ENCODE assay signal across 24 cellular contexts in genomic region chr1:201217851-201218250, GRCh38. TPM values are rescaled to one million over a fixed set of nuclear protein-coding genes. Genes with fewer than 3 reads are reported as not detected.
"Had no signal": no experiment of that assay in that cellular context is flagged by ENCODE, and none has a peak within 500 bp of the region (broad histone marks: within the 10 kb centered on the region; RNA-seq: fewer than 3 reads in every experiment).

No MANE protein-coding gene starts in this region.

- DNase-seq: activated CD4-positive, alpha-beta T cell treated with anti-CD3 and anti-CD28 coated beads, Interleukin-2, amount 10 ng/mL, durations not matched to agents 24 days and 14 days; activated gamma-delta T cell treated with Interleukin-2 at 50 U/mL for 16 hours; activated naive CD4-positive, alpha-beta T cell treated with anti-CD3 and anti-CD28 coated beads, Interleukin-2, amount 50 U/mL, for 16 hours; activated T-cell treated with anti-CD3 and anti-CD28 coated beads for 4 hours; amygdala; effector CD8-positive, alpha-beta T cell; left cardiac atrium; left ventricle myocardium superior; mucosa of descending colon; SK-N-SH; stimulated activated CD4-positive, alpha-beta T cell treated with anti-CD3 and anti-CD28 coated beads, Interleukin-12 subunit alpha, Interleukin-12 subunit beta, amount 100 ng/mL, for 4 hours; stimulated activated CD4-positive, alpha-beta T cell treated with anti-CD3 and anti-CD28 coated beads, Interleukin-4, amount 100 ng/mL, for 24 hours; SW 1271; T-helper 17 cell; T1000 had no signal

- H3K27ac Mint-ChIP-seq: activated CD4-positive, alpha-beta memory T cell treated with anti-CD3 and anti-CD28 coated beads for 36 hours; activated CD4-positive, alpha-beta T cell treated with anti-CD3 and anti-CD28 coated beads, Interleukin-2, amount 10 ng/mL, durations not matched to agents 24 days and 14 days; activated CD8-positive, alpha-beta memory T cell treated with anti-CD3 and anti-CD28 coated beads, Interleukin-2, amount 10 ng/mL, durations not matched to agents 7 days and 5 days; progenitor cell of endocrine pancreas; stimulated activated memory B cell treated with anti-CD40 and anti-IgM and Interleukin-4, amounts not matched to agents 10 μg/mL and 1 μg/mL and 100 μg/mL, for 72 hours; T-helper 17 cell had no signal

- H3K4me1 Mint-ChIP-seq: activated CD4-positive, alpha-beta T cell treated with anti-CD3 and anti-CD28 coated beads, Interleukin-2, amount 10 ng/mL, durations not matched to agents 24 days and 14 days; activated CD8-positive, alpha-beta memory T cell treated with anti-CD3 and anti-CD28 coated beads, Interleukin-2, amount 10 ng/mL, durations not matched to agents 7 days and 5 days; central memory CD8-positive, alpha-beta T cell; stimulated activated memory B cell treated with anti-CD40 and anti-IgM and Interleukin-4, amounts not matched to agents 10 μg/mL and 1 μg/mL and 100 μg/mL, for 72 hours had no signal

- H3K4me3 Mint-ChIP-seq: activated CD4-positive, alpha-beta memory T cell treated with anti-CD3 and anti-CD28 coated beads for 36 hours; activated CD4-positive, alpha-beta T cell treated with anti-CD3 and anti-CD28 coated beads, Interleukin-2, amount 10 ng/mL, durations not matched to agents 24 days and 14 days; activated CD8-positive, alpha-beta memory T cell treated with anti-CD3 and anti-CD28 coated beads, Interleukin-2, amount 10 ng/mL, durations not matched to agents 7 days and 5 days; central memory CD8-positive, alpha-beta T cell; stimulated activated memory B cell treated with anti-CD40 and anti-IgM and Interleukin-4, amounts not matched to agents 10 μg/mL and 1 μg/mL and 100 μg/mL, for 72 hours; T-helper 17 cell had no signal

- H3K9me3 Mint-ChIP-seq: activated CD4-positive, alpha-beta memory T cell treated with anti-CD3 and anti-CD28 coated beads for 36 hours; activated CD4-positive, alpha-beta T cell treated with anti-CD3 and anti-CD28 coated beads, Interleukin-2, amount 10 ng/mL, durations not matched to agents 24 days and 14 days; central memory CD8-positive, alpha-beta T cell; stimulated activated memory B cell treated with anti-CD40 and anti-IgM and Interleukin-4, amounts not matched to agents 10 μg/mL and 1 μg/mL and 100 μg/mL, for 72 hours had no signal

- H3K27me3 Mint-ChIP-seq: activated CD4-positive, alpha-beta memory T cell treated with anti-CD3 and anti-CD28 coated beads for 36 hours; activated CD4-positive, alpha-beta T cell treated with anti-CD3 and anti-CD28 coated beads, Interleukin-2, amount 10 ng/mL, durations not matched to agents 24 days and 14 days; activated CD8-positive, alpha-beta memory T cell treated with anti-CD3 and anti-CD28 coated beads, Interleukin-2, amount 10 ng/mL, durations not matched to agents 7 days and 5 days had no signal

- H3K36me3 Mint-ChIP-seq: activated CD4-positive, alpha-beta memory T cell treated with anti-CD3 and anti-CD28 coated beads for 36 hours; activated CD8-positive, alpha-beta memory T cell treated with anti-CD3 and anti-CD28 coated beads, Interleukin-2, amount 10 ng/mL, durations not matched to agents 7 days and 5 days; stimulated activated memory B cell treated with anti-CD40 and anti-IgM and Interleukin-4, amounts not matched to agents 10 μg/mL and 1 μg/mL and 100 μg/mL, for 72 hours had no signal

RNA-seq across cellular contexts. Expression of gene IGFN1, which starts 27.2 kb away (rescaled TPM):
- total RNA-seq: activated CD4-positive, alpha-beta memory T cell treated with anti-CD3 and anti-CD28 coated beads for 36 hours; activated CD4-positive, alpha-beta T cell treated with anti-CD3 and anti-CD28 coated beads, Interleukin-2, amount 10 ng/mL, durations not matched to agents 24 days and 14 days; activated CD8-positive, alpha-beta memory T cell treated with anti-CD3 and anti-CD28 coated beads, Interleukin-2, amount 10 ng/mL, durations not matched to agents 7 days and 5 days; dermis microvascular lymphatic vessel endothelial cell; left ventricle myocardium superior; lung microvascular endothelial cell; mesenteric fat pad; T-helper 17 cell; tibial nerve had no signal
